In the genomic region with DNA sequence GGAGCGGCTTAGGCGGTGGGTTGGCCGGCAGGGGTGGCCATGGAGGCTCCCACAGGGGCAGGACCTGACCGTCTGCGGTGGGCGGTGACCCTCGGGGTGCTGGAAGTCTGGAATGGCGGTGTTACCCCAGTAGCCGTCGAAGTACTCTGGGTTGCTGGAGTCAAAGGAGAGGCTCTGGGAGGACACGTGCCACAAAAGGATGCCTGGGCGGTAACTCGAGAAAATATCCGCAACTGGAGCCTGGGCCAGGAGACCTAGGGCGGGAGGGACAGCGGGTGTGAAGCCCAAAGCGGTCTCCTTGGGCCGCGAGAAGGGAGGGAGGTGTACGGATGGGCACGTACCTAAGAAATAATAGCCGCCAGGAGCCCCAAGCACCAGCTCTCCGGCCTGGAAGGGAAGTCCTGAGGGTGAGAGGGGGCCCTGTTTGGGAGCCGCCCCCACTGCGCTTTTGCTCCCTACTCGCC, we compare ENCODE assay signal across 8 cellular contexts. TPM values are rescaled to one million over a fixed set of nuclear protein-coding genes. Genes with fewer than 3 reads are reported as not detected.
A peak's percentile ranks its signal among the peaks of the same experiment; 100 is the strongest.
DNase-seq lines count a peak whose midpoint lies in the region; ATAC-seq and TF ChIP-seq lines count a peak whose summit lies in the region.

No MANE protein-coding gene starts in this region.

- H3K27ac ChIP-seq in endodermal cell (ENCODE audit: low read depth, low read length), result no peak overlapping the region

- TF ChIP-seq CTCF in CD14-positive monocyte (IDR thresholded peaks at IDR 0.05) (no peak), LNCaP clone FGC (IDR thresholded peaks at IDR 0.05; ENCODE audit: control insufficient read depth, extremely low read depth, insufficient read depth) (no peak), endodermal cell (conservative IDR thresholded peaks at IDR 0.05) (no peak), neural crest cell (conservative IDR thresholded peaks at IDR 0.05) (no peak)

- H3K4me3 ChIP-seq in LNCaP clone FGC (ENCODE audit: low read depth, low read length), result peak overlapping the region; percentile 29
- peak overlapping the region; percentile 77 for H3K4me3 ChIP-seq in endodermal cell (ENCODE audit: low read length)

- peak overlapping the region; percentile 81 to 90 for H3K4me3 Mint-ChIP-seq in CD14-positive monocyte
- peak overlapping the region; percentile 58 for H3K4me3 Mint-ChIP-seq in endodermal cell
- peak overlapping the region; percentile 87 for H3K4me3 Mint-ChIP-seq in neural crest cell

- peaks cover 29% of the 10 kb centered on the region for H3K27me3 ChIP-seq in endodermal cell (ENCODE audit: control insufficient read depth, insufficient read depth, low read length, poor library complexity, severe bottlenecking)

- ATAC-seq in HG03439 (IDR thresholded peaks at IDR 0.05; ENCODE audit: unreplicated experiment) (no peak), HG02623 (IDR thresholded peaks at IDR 0.05; ENCODE audit: unreplicated experiment) (no peak)

- intact Hi-C loops in CD14-positive monocyte (cut with micrococcal nuclease), result no loop called here

- H3K27ac Mint-ChIP-seq in CD14-positive monocyte (peak overlapping the region in 1 of 7 donors; percentile 10), endodermal cell (no peak overlapping the region), neural crest cell (ENCODE audit: unreplicated experiment) (no peak overlapping the region)

- peaks cover 0 to 4% of the 10 kb centered on the region in 2 donors for H3K36me3 Mint-ChIP-seq in CD14-positive monocyte
- no peaks in the 10 kb centered on the region for H3K36me3 Mint-ChIP-seq in endodermal cell (ENCODE audit: low read depth)
- H3K36me3 Mint-ChIP-seq in neural crest cell (ENCODE audit: low read depth), result no peaks in the 10 kb centered on the region

- H3K4me1 ChIP-seq in endodermal cell (ENCODE audit: control insufficient read depth, insufficient read depth, low read length), result peaks cover 3% of the 10 kb centered on the region

- H3K9ac ChIP-seq in endodermal cell (ENCODE audit: extremely low read depth, low read length, poor library complexity, severe bottlenecking), result no peak overlapping the region

- peaks cover 25% of the 10 kb centered on the region for H3K4me1 Mint-ChIP-seq in CD14-positive monocyte
- H3K4me1 Mint-ChIP-seq in endodermal cell, result peaks cover 12% of the 10 kb centered on the region
- peaks cover 24% of the 10 kb centered on the region for H3K4me1 Mint-ChIP-seq in neural crest cell

- peaks cover 0 to 2% (median 0%) of the 10 kb centered on the region in 7 donors for H3K9me3 Mint-ChIP-seq in CD14-positive monocyte
- no peaks in the 10 kb centered on the region for H3K9me3 Mint-ChIP-seq in endodermal cell
- H3K9me3 Mint-ChIP-seq in neural crest cell, result no peaks in the 10 kb centered on the region

- H3K27me3 Mint-ChIP-seq in CD14-positive monocyte (ENCODE audit: low read depth in 3 of 3), result peaks cover 34 to 48% (median 38%) of the 10 kb centered on the region in 3 donors
- H3K27me3 Mint-ChIP-seq in endodermal cell (ENCODE audit: insufficient read depth), result peaks cover 61% of the 10 kb centered on the region
- H3K27me3 Mint-ChIP-seq in neural crest cell (ENCODE audit: low read depth), result peaks cover 46% of the 10 kb centered on the region

- H3K36me3 ChIP-seq in endodermal cell (ENCODE audit: control insufficient read depth, insufficient read depth, low read length), result no peaks in the 10 kb centered on the region

- 7 to 10% methylated on average over 16 to 26 of the region's 26 CpGs for WGBS in endodermal cell (ENCODE audit: insufficient coverage in 1 of 2, insufficient read length in 1 of 2), 2 experiments

- DNase-seq in CD14-positive monocyte (ENCODE audit: low spot score) (no peak), LNCaP clone FGC (ENCODE audit: low read depth) (no peak), endodermal cell (peak; percentile 86), neural crest cell (ENCODE audit: low read depth, low spot score) (peak; percentile 30), hepatic stellate cell (ENCODE audit: low spot score) (no peak)
- no peak for DNase-seq in central memory CD4-positive, alpha-beta T cell

- H3K9me3 ChIP-seq in endodermal cell (ENCODE audit: control insufficient read depth, low read length), result no peaks in the 10 kb centered on the region

RNA-seq across cellular contexts. Expression of a gene that starts 4.6 kb away (rescaled TPM):
- 1 to 10 TPM; 1.1 to 1.2 TPM for polyA plus RNA-seq in CD14-positive monocyte
- 1 to 10 TPM; 5.2 to 8.5 TPM for total RNA-seq in endodermal cell
- polyA plus RNA-seq in endodermal cell (2013, experiment 1 of 2), result 12.8 TPM
- polyA plus RNA-seq in endodermal cell (2013, experiment 2 of 2), result 10.6 TPM
- total RNA-seq in neural crest cell, result 7.3 and 8.1 TPM in 2 replicates

RNA-seq across cellular contexts. Expression of a gene that starts 21.2 kb away (rescaled TPM):
- not detected for polyA plus RNA-seq in CD14-positive monocyte
- total RNA-seq in endodermal cell (10 to 100 TPM; 45.7 to 51.9 TPM), neural crest cell (50.6 and 51.9 TPM in 2 replicates)
- polyA plus RNA-seq in endodermal cell (2013, experiment 1 of 2), result 48.1 TPM
- 43.2 TPM for polyA plus RNA-seq in endodermal cell (2013, experiment 2 of 2)

RNA-seq across cellular contexts. Expression of a gene that starts 39.8 kb away (rescaled TPM):
- polyA plus RNA-seq in CD14-positive monocyte, result 1,000 to 10,000 TPM; 1,303 to 1,960 TPM
- total RNA-seq in endodermal cell (100 to 1,000 TPM; 178 to 205 TPM), neural crest cell (59.7 and 70.0 TPM in 2 replicates)
- 96.8 TPM for polyA plus RNA-seq in endodermal cell (2013, experiment 1 of 2)
- polyA plus RNA-seq in endodermal cell (2013, experiment 2 of 2), result 86.7 TPM

Comparison
In these comparisons a context has a peak if more than half of its experiments do, and no peak if none do; other contexts are left out.
1. DNase-seq: peak in endodermal cell (single experiment) and neural crest cell (single experiment); none in CD14-positive monocyte (single experiment), LNCaP clone FGC (single experiment), hepatic stellate cell (single experiment) and central memory CD4-positive, alpha-beta T cell (single experiment).
2. Peak in every context shown above with its lines, with median percentiles within 50 percentile points of each other: H3K4me3 Mint-ChIP-seq.